1 cellular context compared by ENCODE assay signal in the genomic region with DNA sequence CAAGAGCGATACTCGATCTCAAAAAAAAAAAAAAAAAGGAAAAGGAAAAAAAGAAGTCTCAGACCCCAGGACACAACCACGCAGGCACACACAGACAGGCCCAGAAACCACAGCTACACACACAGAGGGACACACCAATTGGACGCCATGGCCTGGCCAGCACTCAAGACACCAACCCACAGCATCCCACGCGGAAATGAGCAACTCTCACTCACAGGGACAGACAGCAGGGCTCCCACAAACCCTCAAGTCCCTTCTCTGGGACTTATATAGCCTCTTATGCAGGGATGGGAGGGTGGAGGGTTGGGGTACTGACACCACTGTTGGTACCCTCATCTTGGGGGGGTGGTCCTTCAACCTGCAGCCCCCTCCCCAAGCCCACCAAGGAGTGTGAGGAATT.
TF ChIP-seq lines count a peak whose summit lies in the region.

No MANE protein-coding gene starts in this region.

TF ChIP-seq in H1, 55 proteins besides CTCF, POLR2A, EP300 and RAD21:
- TF ChIP-seq CEBPB (IDR thresholded peaks at IDR 0.05; ENCODE audit: low read depth, low read length): no peak
- TF ChIP-seq ASH2L (IDR thresholded peaks at IDR 0.05; ENCODE audit: low read length): no peak
- no peak for TF ChIP-seq CBX8 (IDR thresholded peaks at IDR 0.05; ENCODE audit: borderline replicate concordance, low read depth, low read length)
- TF ChIP-seq CTBP2 (IDR thresholded peaks at IDR 0.05; ENCODE audit: borderline replicate concordance, insufficient read depth, insufficient read length, low read length): no peak
- TF ChIP-seq SRF (IDR thresholded peaks at IDR 0.05; ENCODE audit: low read depth, low read length): no peak
- no peak for TF ChIP-seq FOSL1 (IDR thresholded peaks at IDR 0.05; ENCODE audit: insufficient read depth, low read depth, low read length)
- no peak for TF ChIP-seq RXRA (IDR thresholded peaks at IDR 0.05; ENCODE audit: insufficient read depth, low read depth, low read length)
- no peak for TF ChIP-seq BRCA1 (IDR thresholded peaks at IDR 0.05; ENCODE audit: low read depth, low read length)
TF ChIP-seq in H1: peak in this region for 0.
